12 cellular contexts compared by ENCODE assay signal in the genomic region with DNA sequence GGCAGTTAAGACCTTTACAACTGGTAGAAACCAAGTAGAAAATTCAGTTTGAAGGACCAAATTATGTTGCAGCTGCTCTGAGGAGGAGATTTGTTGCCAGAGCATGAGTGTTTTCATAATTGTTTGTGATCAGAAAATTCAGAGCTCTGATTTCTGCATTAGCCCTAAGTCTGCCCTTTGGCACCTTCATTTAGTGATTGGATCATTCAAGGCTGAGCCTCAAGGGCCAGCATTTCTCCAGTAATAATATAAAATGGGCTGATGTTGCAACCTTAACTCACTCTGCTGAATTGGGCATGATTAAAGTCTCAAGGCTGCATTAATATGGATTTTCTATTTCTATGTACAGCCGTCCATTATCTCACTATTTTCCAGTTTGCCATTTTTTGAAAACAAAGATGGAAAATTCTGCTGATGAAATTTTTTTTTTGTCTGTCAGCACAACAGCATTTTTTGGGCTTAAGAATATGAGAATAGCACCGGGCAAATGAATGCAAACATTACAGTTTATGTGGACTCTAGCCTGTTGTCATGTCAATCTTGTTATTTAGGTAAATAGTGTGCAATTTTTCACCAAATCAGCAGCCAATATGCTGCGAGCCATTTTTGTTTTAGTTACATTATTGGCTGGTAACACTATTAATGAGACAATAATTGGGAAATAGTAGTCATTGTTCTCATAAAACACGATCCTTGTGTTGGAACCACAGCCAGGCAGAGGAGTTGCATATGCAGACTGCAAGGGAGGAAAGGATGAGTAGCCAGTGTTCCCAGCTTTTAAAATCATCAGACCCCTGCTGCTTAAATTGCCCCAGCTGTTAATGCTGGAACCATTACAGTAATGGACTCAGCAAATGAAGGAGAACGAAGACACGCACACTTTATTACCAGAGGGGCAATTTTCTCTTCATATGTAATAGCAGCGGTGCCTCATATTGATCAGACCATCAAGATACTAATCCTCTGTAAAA. TPM values are rescaled to one million over a fixed set of nuclear protein-coding genes. Genes with fewer than 3 reads are reported as not detected.
DNase-seq lines count a peak whose midpoint lies in the region; FAIRE-seq and TF ChIP-seq lines count a peak whose summit lies in the region.
"Had no signal": no experiment of that assay in that cellular context is flagged by ENCODE, and none has a peak within 500 bp of the region (broad histone marks: within the 10 kb centered on the region; RNA-seq: fewer than 3 reads in every experiment).

No MANE protein-coding gene starts in this region.

- 39% methylated on average over 7 of the region's 7 CpGs for WGBS in prostate gland

- FAIRE-seq in GM19239 (lab: Jason Lieb, UNC) = no peak
- FAIRE-seq: HTR-8/SVneo had no signal

- TF ChIP-seq POLR2A in prostate gland (IDR thresholded peaks at IDR 0.05) = no peak

- CTCF ChIA-PET in HEK293T (lab: Yijun Ruan, JAX) = interaction anchor here (0.6 to 1.8 kb wide), 2 partner anchors 29 to 1566 kb away, joined by 3 to 8 read pairs; no protein-coding TSS in a partner anchor

- POLR2A ChIA-PET in HEK293T (lab: Yijun Ruan, JAX) = no interaction called here

- H3K4me3 ChIP-seq in skeletal muscle tissue (ENCODE audit: low read length in 3 of 3) (peak overlapping the region in 2 of 3 donors; percentile 5 to 17), prostate gland (no peak overlapping the region)

- TF ChIP-seq CTCF in prostate gland (IDR thresholded peaks at IDR 0.05) = no peak

- no peaks in the 10 kb centered on the region for H3K9me3 ChIP-seq in skeletal muscle tissue (ENCODE audit: control insufficient read depth in 3 of 3, low read length in 3 of 3)
- no peaks in the 10 kb centered on the region for H3K9me3 ChIP-seq in prostate gland

- peak overlapping the region in 1 of 3 donors; percentile 34 for H3K9ac ChIP-seq in skeletal muscle tissue (ENCODE audit: low read depth in 1 of 3, low read length in 3 of 3)

- peaks cover 13 to 17% (median 16%) of the 10 kb centered on the region in 3 donors for H3K4me1 ChIP-seq in skeletal muscle tissue (ENCODE audit: control insufficient read depth in 3 of 3, insufficient read depth in 3 of 3, low read length in 3 of 3)
- no peaks in the 10 kb centered on the region for H3K4me1 ChIP-seq in prostate gland (replicated peaks)

- H3K27me3 ChIP-seq in skeletal muscle tissue (ENCODE audit: control insufficient read depth in 3 of 3, insufficient read depth in 3 of 3, low read length in 3 of 3) (no peaks in the 10 kb centered on the region), prostate gland (replicated peaks; ENCODE audit: insufficient read depth) (no peaks in the 10 kb centered on the region)

- H3K36me3 ChIP-seq in skeletal muscle tissue (ENCODE audit: control insufficient read depth in 3 of 3, insufficient read depth in 3 of 3, low read length in 3 of 3) (no peaks in the 10 kb centered on the region), prostate gland (no peaks in the 10 kb centered on the region)

- no peak overlapping the region for H3K27ac ChIP-seq in skeletal muscle tissue (ENCODE audit: low read depth, low read length)
- H3K27ac ChIP-seq in prostate gland = no peak overlapping the region

- intact Hi-C loops in head of caudate nucleus (cut with DNase I) = no loop called here
- intact Hi-C loops in prostate gland (cut with DNase I) = no loop called here

- DNase-seq in HEK293T (ENCODE audit: extremely low spot score) (peak; percentile 43), NCI-H2227 treated with DMSO at 0.1 percent for 48 hours (lab: John Stamatoyannopoulos, UW) (peak; percentile 85), fibroblast of the conjunctiva (ENCODE audit: low read depth) (peak; percentile 58), head of caudate nucleus (no peak), prostate gland (ENCODE audit: low spot score) (no peak), GM19239 (ENCODE audit: insufficient read length, low spot score) (no peak)
- DNase-seq: effector memory CD8-positive, alpha-beta T cell; immature natural killer cell; NCI-H526 treated with DMSO at 0.1 percent for 48 hours; stimulated activated CD4-positive, alpha-beta T cell treated with anti-CD3 and anti-CD28 coated beads, Interleukin-4, amount 100 ng/mL, for 1 hour had no signal

TF ChIP-seq in HEK293T, 16 proteins besides CTCF, POLR2A, EP300 and RAD21:
- TF ChIP-seq FOXK2 (IDR thresholded peaks at IDR 0.05) (no peak), CTBP1 (IDR thresholded peaks at IDR 0.05; ENCODE audit: borderline replicate concordance) (peak; percentile 28; the same call in 1 of the 2 replicates), LEF1 (IDR thresholded peaks at IDR 0.05; ENCODE audit: borderline replicate concordance) (no peak), ARNT (IDR thresholded peaks at IDR 0.05) (peak; percentile 83), ZNF384 (IDR thresholded peaks at IDR 0.05) (no peak), HDGF (IDR thresholded peaks at IDR 0.05; ENCODE audit: borderline replicate concordance) (no peak), NFRKB (IDR thresholded peaks at IDR 0.05) (no peak)

RNA-seq across cellular contexts. Expression of a gene that starts 10.4 kb away (rescaled TPM):
- total RNA-seq in skeletal muscle tissue (37.1 TPM), prostate gland (10 to 100 TPM; 72.7 to 73.6 TPM)

RNA-seq across cellular contexts. Expression of a gene that starts 10.7 kb away (rescaled TPM):
- total RNA-seq in skeletal muscle tissue (13.6 TPM), prostate gland (10 to 100 TPM in 1 of 2 donors, 1 to 10 TPM in 1; 6.1 to 12.1 TPM)

Comparison
In these comparisons a context has a peak if more than half of its experiments do, and no peak if none do; other contexts are left out.
1. DNase-seq: peak in HEK293T (single experiment), NCI-H2227 treated with DMSO at 0.1 percent for 48 hours (single experiment) and fibroblast of the conjunctiva (single experiment); none in head of caudate nucleus (0 of 42), prostate gland (single experiment) and GM19239 (single experiment).
2. H3K4me3 ChIP-seq: peak in skeletal muscle tissue (2 of 3); none in prostate gland (0 of 2).